ENCODE assay signal across 11 cellular contexts in the genomic region with DNA sequence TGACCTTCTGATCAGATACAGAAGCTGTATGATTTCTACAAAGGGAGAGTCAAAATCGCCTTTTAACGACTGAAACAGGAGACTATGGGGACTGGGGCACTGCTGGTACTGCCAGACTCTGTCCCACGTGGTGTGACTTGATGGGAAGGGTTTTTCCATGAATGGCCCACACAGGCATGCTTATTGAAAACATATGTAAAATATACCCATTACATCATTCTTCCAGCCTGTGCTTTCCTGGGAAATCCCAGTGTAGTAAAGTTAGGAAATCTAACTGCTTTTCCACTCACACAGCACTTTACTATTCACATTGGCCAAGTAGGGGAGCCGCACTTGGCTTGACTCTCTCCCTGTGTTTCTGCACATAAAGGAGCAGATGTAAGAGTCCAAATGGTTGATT.
DNase-seq lines count a peak whose midpoint lies in the region; ATAC-seq and TF ChIP-seq lines count a peak whose summit lies in the region.
"Had no signal": no experiment of that assay in that cellular context is flagged by ENCODE, and none has a peak within 500 bp of the region (broad histone marks: within the 10 kb centered on the region; RNA-seq: fewer than 3 reads in every experiment).

No MANE protein-coding gene starts in this region.

- peaks cover 31% of the 10 kb centered on the region for H3K4me1 ChIP-seq in PC-3 (ENCODE audit: insufficient read depth, low read length)
- H3K4me1 ChIP-seq in lower lobe of right lung: no peaks in the 10 kb centered on the region
- no peaks in the 10 kb centered on the region for H3K4me1 ChIP-seq in urinary bladder (ENCODE audit: insufficient read depth)

- no peak overlapping the region for H3K9ac ChIP-seq in PC-3 (ENCODE audit: low read length)

- DNase-seq in PC-3 (no peak), dermis blood vessel endothelial cell (peak; percentile 51), lower lobe of right lung (no peak), HPDE6-E6E7 (ENCODE audit: extremely low spot score) (no peak), NAMALWA (ENCODE audit: low spot score) (no peak)
- DNase-seq: activated gamma-delta T cell treated with Interleukin-2 at 50 U/mL for 16 hours, Kasumi-1, NCI-H82 had no signal

- POLR2A ChIA-PET in PC-3 (lab: Charles Lee; ENCODE audit: unreplicated experiment): interaction anchor here (0.5 kb wide), 1 partner anchor 9 kb away, joined by 3 read pairs; no protein-coding TSS in a partner anchor

- no peak for ATAC-seq in PC-3
- peak; percentile 37 to 69 for ATAC-seq in lower lobe of right lung
- ATAC-seq in GM18867 (IDR thresholded peaks at IDR 0.05; ENCODE audit: unreplicated experiment): no peak

- peak overlapping the region; percentile 62 for H3K4me2 ChIP-seq in PC-3 (ENCODE audit: low read length)

- H2AFZ ChIP-seq in PC-3 (ENCODE audit: low read length): no peak overlapping the region

- H3K27me3 ChIP-seq in PC-3 (ENCODE audit: low read length) (no peaks in the 10 kb centered on the region), lower lobe of right lung (ENCODE audit: low read depth) (no peaks in the 10 kb centered on the region)

- no peaks in the 10 kb centered on the region for H3K9me3 ChIP-seq in PC-3 (ENCODE audit: low read length)
- H3K9me3 ChIP-seq in lower lobe of right lung: no peaks in the 10 kb centered on the region

- H3K27ac ChIP-seq in PC-3 (ENCODE audit: low read length): peak overlapping the region; percentile 65
- H3K27ac ChIP-seq in lower lobe of right lung: no peak overlapping the region
- H3K27ac ChIP-seq in urinary bladder (ENCODE audit: low read depth): peak overlapping the region; percentile 56
- H3K27ac ChIP-seq: VCaP had no signal

- H3K4me3 ChIP-seq in PC-3 (ENCODE audit: low read length) (no peak overlapping the region), lower lobe of right lung (no peak overlapping the region), urinary bladder (ENCODE audit: low read depth, low read length) (no peak overlapping the region)

- no peaks in the 10 kb centered on the region for H3F3A ChIP-seq in PC-3 (ENCODE audit: low read length, unreplicated experiment)

- no peaks in the 10 kb centered on the region for H3K9me2 ChIP-seq in PC-3 (replicated peaks; ENCODE audit: low read length)

- H3K36me3 ChIP-seq in PC-3 (ENCODE audit: low read depth, low read length) (no peaks in the 10 kb centered on the region), lower lobe of right lung (no peaks in the 10 kb centered on the region), urinary bladder (ENCODE audit: insufficient read depth) (no peaks in the 10 kb centered on the region)

- no peak for TF ChIP-seq CTCF in PC-3 (conservative IDR thresholded peaks at IDR 0.05; ENCODE audit: low read depth, low read length)
- TF ChIP-seq CTCF in lower lobe of right lung (IDR thresholded peaks at IDR 0.05): no peak

- CTCF ChIA-PET in PC-3 (lab: Charles Lee): no interaction called here

- 24% methylated on average over 4 of the region's 4 CpGs for WGBS in urinary bladder

- BruUV-seq in PC-3 (replicated peaks; lab: Mats Ljungman, UMichigan): no TSS peak

- no peaks in the 10 kb centered on the region for H3K79me2 ChIP-seq in PC-3 (ENCODE audit: low read length)

- intact Hi-C loops in PC-3 (cut with micrococcal nuclease) (no loop called here), lower lobe of right lung (cut with DNase I) (no loop called here)

- no peaks in the 10 kb centered on the region for H4K20me1 ChIP-seq in PC-3 (ENCODE audit: low read length)

Comparison
In these comparisons a context has a peak if more than half of its experiments do, and no peak if none do; other contexts are left out.
1. ATAC-seq: peak in lower lobe of right lung (2 of 2); none in PC-3 (single experiment) and GM18867 (single experiment).